ENCODE assay signal across 1 cellular context in the genomic region with DNA sequence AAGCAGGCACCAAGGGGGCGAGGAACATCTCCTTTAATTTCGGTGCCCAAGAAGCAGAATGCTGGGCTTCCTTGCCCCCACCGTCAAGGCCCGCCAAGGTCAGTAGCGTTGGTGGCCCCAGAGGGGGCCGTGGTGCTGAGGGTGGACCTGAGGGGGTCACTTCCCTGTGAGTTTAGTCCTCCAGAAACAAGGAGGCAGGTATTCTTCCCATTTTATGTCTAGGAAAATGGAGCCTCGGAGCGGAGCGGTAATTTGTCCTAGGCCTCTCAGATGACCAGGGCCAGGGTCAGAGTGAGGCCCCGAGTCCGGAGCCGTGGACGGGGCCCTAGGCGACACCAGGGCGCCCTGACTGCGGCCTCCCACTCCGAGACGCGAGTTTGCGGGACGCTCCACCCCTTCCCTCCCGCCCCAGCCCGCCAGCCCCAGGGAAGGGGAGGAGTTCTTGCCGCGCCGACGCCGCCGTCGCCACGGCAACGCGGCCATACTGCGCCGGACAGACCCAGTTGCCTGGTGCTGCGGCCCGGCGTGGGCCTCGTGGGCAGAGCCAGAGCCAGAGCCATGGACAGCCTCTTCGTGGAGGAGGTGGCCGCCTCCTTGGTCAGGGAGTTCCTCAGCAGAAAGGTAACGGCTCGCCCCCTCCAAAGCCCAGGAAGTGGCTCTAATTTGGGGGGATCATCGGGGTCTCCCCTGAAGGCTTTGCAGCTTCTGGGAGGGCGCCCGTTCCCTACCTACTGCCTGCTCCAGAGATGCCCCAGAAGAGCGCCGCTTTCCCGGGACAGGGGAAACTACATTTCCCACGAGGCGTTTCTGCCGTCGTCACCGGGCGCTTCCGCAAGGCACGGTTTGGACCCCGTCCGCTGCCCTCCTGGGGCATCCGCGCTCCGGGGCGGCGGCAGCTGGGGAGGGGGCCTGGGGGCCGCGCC.
A peak's percentile ranks its signal among the peaks of the same experiment; 100 is the strongest.
TF ChIP-seq lines count a peak whose summit lies in the region.

A gene (plus strand): TSS at position 482 of the 923 bp plus-strand sequence. CDS start 77 bp downstream, at position 559.

TF ChIP-seq in WTC11, 78 proteins besides CTCF, POLR2A, EP300 and RAD21 (continued from another document):
- TF ChIP-seq, protein P1, sequence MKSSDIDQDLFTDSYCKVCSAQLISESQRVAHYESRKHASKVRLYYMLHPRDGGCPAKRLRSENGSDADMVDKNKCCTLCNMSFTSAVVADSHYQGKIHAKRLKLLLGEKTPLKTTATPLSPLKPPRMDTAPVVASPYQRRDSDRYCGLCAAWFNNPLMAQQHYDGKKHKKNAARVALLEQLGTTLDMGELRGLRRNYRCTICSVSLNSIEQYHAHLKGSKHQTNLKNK (CRISPR knock-in tag; IDR thresholded peaks at IDR 0.05), result no peak
- no peak for TF ChIP-seq NR3C1 (CRISPR knock-in tag; conservative IDR thresholded peaks at IDR 0.05; ENCODE audit: low read depth)
- TF ChIP-seq, protein P2, sequence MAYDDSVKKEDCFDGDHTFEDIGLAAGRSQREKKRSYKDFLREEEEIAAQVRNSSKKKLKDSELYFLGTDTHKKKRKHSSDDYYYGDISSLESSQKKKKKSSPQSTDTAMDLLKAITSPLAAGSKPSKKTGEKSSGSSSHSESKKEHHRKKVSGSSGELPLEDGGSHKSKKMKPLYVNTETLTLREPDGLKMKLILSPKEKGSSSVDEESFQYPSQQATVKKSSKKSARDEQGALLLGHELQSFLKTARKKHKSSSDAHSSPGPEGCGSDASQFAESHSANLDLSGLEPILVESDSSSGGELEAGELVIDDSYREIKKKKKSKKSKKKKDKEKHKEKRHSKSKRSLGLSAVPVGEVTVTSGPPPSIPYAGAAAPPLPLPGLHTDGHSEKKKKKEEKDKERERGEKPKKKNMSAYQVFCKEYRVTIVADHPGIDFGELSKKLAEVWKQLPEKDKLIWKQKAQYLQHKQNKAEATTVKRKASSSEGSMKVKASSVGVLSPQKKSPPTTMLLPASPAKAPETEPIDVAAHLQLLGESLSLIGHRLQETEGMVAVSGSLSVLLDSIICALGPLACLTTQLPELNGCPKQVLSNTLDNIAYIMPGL (CRISPR knock-in tag; IDR thresholded peaks at IDR 0.05), result peak; percentile 56; the same call in 1 of the 2 replicates
- TF ChIP-seq, protein P3, sequence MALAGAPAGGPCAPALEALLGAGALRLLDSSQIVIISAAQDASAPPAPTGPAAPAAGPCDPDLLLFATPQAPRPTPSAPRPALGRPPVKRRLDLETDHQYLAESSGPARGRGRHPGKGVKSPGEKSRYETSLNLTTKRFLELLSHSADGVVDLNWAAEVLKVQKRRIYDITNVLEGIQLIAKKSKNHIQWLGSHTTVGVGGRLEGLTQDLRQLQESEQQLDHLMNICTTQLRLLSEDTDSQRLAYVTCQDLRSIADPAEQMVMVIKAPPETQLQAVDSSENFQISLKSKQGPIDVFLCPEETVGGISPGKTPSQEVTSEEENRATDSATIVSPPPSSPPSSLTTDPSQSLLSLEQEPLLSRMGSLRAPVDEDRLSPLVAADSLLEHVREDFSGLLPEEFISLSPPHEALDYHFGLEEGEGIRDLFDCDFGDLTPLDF (CRISPR knock-in tag; IDR thresholded peaks at IDR 0.05), result no peak
- no peak for TF ChIP-seq NFE2L1 (CRISPR knock-in tag; IDR thresholded peaks at IDR 0.05)
